ENCODE assay signal across 21 cellular contexts in the genomic region with DNA sequence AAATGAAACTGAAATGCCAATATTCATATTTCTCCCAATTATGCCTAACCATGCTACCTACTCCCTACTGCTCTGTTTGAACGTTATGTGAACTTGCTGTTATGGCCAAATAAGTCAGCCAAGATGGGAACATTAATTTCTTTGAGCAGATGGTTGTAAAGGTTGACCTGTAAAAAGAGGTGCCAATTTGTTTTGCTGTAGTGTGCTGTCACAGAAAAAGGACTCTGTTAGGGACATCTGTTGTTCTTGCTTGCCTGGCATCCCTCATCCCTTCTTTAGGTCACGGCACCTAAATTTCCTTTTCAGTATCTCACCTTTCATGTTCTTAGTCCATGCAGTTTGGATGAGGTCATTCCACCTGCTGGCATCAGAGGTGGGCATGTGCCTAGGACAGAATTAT. TPM values are rescaled to one million over a fixed set of nuclear protein-coding genes. Genes with fewer than 3 reads are reported as not detected.
DNase-seq lines count a peak whose midpoint lies in the region; ATAC-seq and TF ChIP-seq lines count a peak whose summit lies in the region.
"Had no signal": no experiment of that assay in that cellular context is flagged by ENCODE, and none has a peak within 500 bp of the region (broad histone marks: within the 10 kb centered on the region; RNA-seq: fewer than 3 reads in every experiment).

No MANE protein-coding gene starts in this region.

- H2AFZ ChIP-seq in PC-9, result no peak overlapping the region
- H2AFZ ChIP-seq: GM23338 had no signal

- H3K27me3 ChIP-seq in PC-9 (ENCODE audit: insufficient read depth, low read depth), result no peaks in the 10 kb centered on the region
- H3K27me3 ChIP-seq: BLaER1 had no signal

- no peaks in the 10 kb centered on the region for H3K4me1 ChIP-seq in PC-9 (replicated peaks; ENCODE audit: insufficient read depth)
- H3K4me1 ChIP-seq: Caco-2 had no signal

- no peaks in the 10 kb centered on the region for H3F3A ChIP-seq in PC-9 (ENCODE audit: insufficient read depth, low read depth)

- no peak for TF ChIP-seq CTCF in PC-9 (conservative IDR thresholded peaks at IDR 0.05)

- H3K27ac ChIP-seq in PC-9, result no peak overlapping the region
- H3K27ac ChIP-seq: 22Rv1, BLaER1, C4-2B had no signal

- no peak overlapping the region for H3K4me3 ChIP-seq in PC-9
- H3K4me3 ChIP-seq: BLaER1, GM23338 had no signal

- DNase-seq in DMS 273 (lab: John Stamatoyannopoulos, UW; ENCODE audit: unreplicated experiment) (peak; percentile 29), DMS 273 treated with DMSO at 0.1 percent for 48 hours (lab: John Stamatoyannopoulos, UW) (no peak), NCI-H2171 treated with DMSO at 0.1 percent for 48 hours (lab: John Stamatoyannopoulos, UW) (peak; percentile 84), cerebellar cortex (ENCODE audit: low spot score) (peak; percentile 97), PC-9 (no peak), T-helper 2 cell (no peak)
- no peak for DNase-seq in stimulated activated CD4-positive, alpha-beta T cell treated with anti-CD3 and anti-CD28 coated beads, Interleukin-15, amount 100 ng/mL, for 24 hours
- DNase-seq: Caco-2; CD4-positive, CD25-positive, alpha-beta regulatory T cell; CD8-positive, alpha-beta T cell; DMS53; DMS79 treated with DMSO at 0.1 percent for 48 hours; H9 had no signal

- H3K4me2 ChIP-seq in PC-9, result no peak overlapping the region
- H3K4me2 ChIP-seq: BLaER1, GM23338 had no signal

- peaks cover 3% of the 10 kb centered on the region; the same call in 1 of the 2 replicates for H3K9me3 ChIP-seq in PC-9 (ENCODE audit: insufficient read depth, low read depth)
- H3K9me3 ChIP-seq: Caco-2 had no signal

- no peaks in the 10 kb centered on the region for H3K79me2 ChIP-seq in PC-9 (ENCODE audit: low read depth)

- CTCF ChIA-PET in PC-9 (lab: Charles Lee), result no interaction called here

- intact Hi-C loops in PC-9 (cut with micrococcal nuclease; ENCODE audit: unreplicated experiment), result no loop called here

- H4K20me1 ChIP-seq in PC-9 (ENCODE audit: insufficient read depth), result no peaks in the 10 kb centered on the region
- H4K20me1 ChIP-seq: BLaER1 had no signal

- BruUV-seq in PC-9 (replicated peaks; lab: Mats Ljungman, UMichigan), result no TSS peak

- no peak for ATAC-seq in HG03354 (IDR thresholded peaks at IDR 0.05; ENCODE audit: poor library complexity, severe bottlenecking, unreplicated experiment)
- ATAC-seq: CD8-positive, alpha-beta T cell; GM23338; HCT116 had no signal

- no peaks in the 10 kb centered on the region for H3K9me2 ChIP-seq in PC-9 (ENCODE audit: insufficient read depth)

- POLR2A ChIA-PET in PC-9 (lab: Charles Lee; ENCODE audit: unreplicated experiment), result no interaction called here

- no peaks in the 10 kb centered on the region for H3K36me3 ChIP-seq in PC-9 (ENCODE audit: low read depth)
- H3K36me3 ChIP-seq: BLaER1 had no signal

RNA-seq across cellular contexts. Expression of gene GDNF, which starts 35.4 kb away (rescaled TPM):
- 0.38 and 0.85 TPM in 2 replicates for total RNA-seq in PC-9 (2021)
- total RNA-seq: B cell; Caco-2; CD4-positive, CD25-positive, alpha-beta regulatory T cell; CD8-positive, alpha-beta T cell; H4; H9 had no signal

Comparison
In these comparisons a context has a peak if more than half of its experiments do, and no peak if none do; other contexts are left out.
1. DNase-seq: peak in DMS 273 (single experiment), NCI-H2171 treated with DMSO at 0.1 percent for 48 hours (single experiment) and cerebellar cortex (single experiment); none in DMS 273 treated with DMSO at 0.1 percent for 48 hours (single experiment), PC-9 (0 of 2), T-helper 2 cell (0 of 5) and stimulated activated CD4-positive, alpha-beta T cell treated with anti-CD3 and anti-CD28 coated beads, Interleukin-15, amount 100 ng/mL, for 24 hours (single experiment).